ENCODE assay signal across 1 cellular context in the genomic region with DNA sequence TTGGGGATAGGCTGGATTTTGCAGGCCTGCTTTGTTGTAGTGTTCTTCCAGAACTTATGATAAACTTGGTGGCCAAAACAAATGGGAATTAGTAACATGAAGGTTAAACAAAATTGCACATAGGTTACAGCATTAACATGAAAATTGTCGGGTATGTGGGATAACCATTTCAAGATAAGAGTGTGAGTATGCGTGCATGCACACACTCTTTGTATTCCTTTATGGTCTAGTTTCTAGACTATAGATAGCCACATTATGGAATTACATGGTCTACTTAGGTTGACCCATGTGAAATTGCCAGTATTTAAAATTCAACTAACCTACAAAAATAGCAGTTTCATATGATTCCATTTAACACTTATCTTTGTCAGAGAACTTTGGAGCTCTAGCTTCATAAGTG.
TF ChIP-seq lines count a peak whose summit lies in the region.

No MANE protein-coding gene starts in this region.

TF ChIP-seq in SK-N-SH, 30 proteins besides CTCF, POLR2A, EP300 and RAD21 (continued from another document):
- TF ChIP-seq, protein P1, sequence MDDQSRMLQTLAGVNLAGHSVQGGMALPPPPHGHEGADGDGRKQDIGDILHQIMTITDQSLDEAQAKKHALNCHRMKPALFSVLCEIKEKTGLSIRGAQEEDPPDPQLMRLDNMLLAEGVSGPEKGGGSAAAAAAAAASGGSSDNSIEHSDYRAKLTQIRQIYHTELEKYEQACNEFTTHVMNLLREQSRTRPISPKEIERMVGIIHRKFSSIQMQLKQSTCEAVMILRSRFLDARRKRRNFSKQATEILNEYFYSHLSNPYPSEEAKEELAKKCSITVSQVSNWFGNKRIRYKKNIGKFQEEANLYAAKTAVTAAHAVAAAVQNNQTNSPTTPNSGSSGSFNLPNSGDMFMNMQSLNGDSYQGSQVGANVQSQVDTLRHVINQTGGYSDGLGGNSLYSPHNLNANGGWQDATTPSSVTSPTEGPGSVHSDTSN (IDR thresholded peaks at IDR 0.05): no peak
- TF ChIP-seq SIN3A (IDR thresholded peaks at IDR 0.05; ENCODE audit: borderline replicate concordance, low read depth, low read length) (no peak), MEF2A (IDR thresholded peaks at IDR 0.05; ENCODE audit: borderline replicate concordance, low read depth) (no peak), MXI1 (IDR thresholded peaks at IDR 0.05; ENCODE audit: low read depth, low read length) (no peak), RFX5 (IDR thresholded peaks at IDR 0.05; ENCODE audit: low read length) (no peak)
- TF ChIP-seq, protein P2, sequence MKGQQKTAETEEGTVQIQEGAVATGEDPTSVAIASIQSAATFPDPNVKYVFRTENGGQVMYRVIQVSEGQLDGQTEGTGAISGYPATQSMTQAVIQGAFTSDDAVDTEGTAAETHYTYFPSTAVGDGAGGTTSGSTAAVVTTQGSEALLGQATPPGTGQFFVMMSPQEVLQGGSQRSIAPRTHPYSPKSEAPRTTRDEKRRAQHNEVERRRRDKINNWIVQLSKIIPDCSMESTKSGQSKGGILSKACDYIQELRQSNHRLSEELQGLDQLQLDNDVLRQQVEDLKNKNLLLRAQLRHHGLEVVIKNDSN (IDR thresholded peaks at IDR 0.05; ENCODE audit: borderline replicate concordance, low read depth): no peak
TF ChIP-seq in SK-N-SH: peak in this region for 0.
